ENCODE assay signal across 9 cellular contexts in genomic region chr13:113002206-113002821, GRCh38. TPM values are rescaled to one million over a fixed set of nuclear protein-coding genes. Genes with fewer than 3 reads are reported as not detected.
DNase-seq lines count a peak whose midpoint lies in the region; ATAC-seq and TF ChIP-seq lines count a peak whose summit lies in the region.
"Had no signal": no experiment of that assay in that cellular context is flagged by ENCODE, and none has a peak within 500 bp of the region (broad histone marks: within the 10 kb centered on the region; RNA-seq: fewer than 3 reads in every experiment).

No MANE protein-coding gene starts in this region.

- ATAC-seq in left lung (peak; percentile 62), GM19023 (IDR thresholded peaks at IDR 0.05; ENCODE audit: unreplicated experiment) (no peak)

- H2AFZ ChIP-seq in Karpas-422 (ENCODE audit: low read length), result no peak overlapping the region

- TF ChIP-seq CTCF in AG09309 (IDR thresholded peaks at IDR 0.05; ENCODE audit: control insufficient read depth, insufficient read depth, low read depth, low read length, missing control alignments) (peak; percentile 23), left lung (IDR thresholded peaks at IDR 0.05) (no peak), GM10266 (IDR thresholded peaks at IDR 0.05; ENCODE audit: control insufficient read depth, insufficient read depth, low read depth, missing control alignments) (no peak)

- H3K9me2 ChIP-seq in Karpas-422 (replicated peaks; ENCODE audit: insufficient read depth, low read length), result no peaks in the 10 kb centered on the region

- H3K4me1 ChIP-seq in left lung (peaks cover 0 to 9% of the 10 kb centered on the region in 2 donors), Karpas-422 (ENCODE audit: low read length) (no peaks in the 10 kb centered on the region)
- H3K4me1 ChIP-seq: SJSA1 had no signal

- DNase-seq in AG09309 (ENCODE audit: low read depth), result no peak
- peak; percentile 37 for DNase-seq in LHCN-M2 (ENCODE audit: low read depth)
- peak; percentile 86 for DNase-seq in SK-N-DZ (ENCODE audit: low spot score)
- DNase-seq in left lung, result no peak
- no peak for DNase-seq in ureter (ENCODE audit: low spot score)
- DNase-seq in Karpas-422, result no peak
- DNase-seq in GM10266 (ENCODE audit: extremely low spot score), result no peak

- no peak overlapping the region for H3K9ac ChIP-seq in Karpas-422 (ENCODE audit: low read length)

- H3K36me3 ChIP-seq in left lung, result no peaks in the 10 kb centered on the region
- H3K36me3 ChIP-seq in Karpas-422 (ENCODE audit: insufficient read depth, low read length), result no peaks in the 10 kb centered on the region
- H3K36me3 ChIP-seq: SJSA1 had no signal

- intact Hi-C loops in left lung (cut with DNase I), result no loop called here

- H3K4me3 ChIP-seq in AG09309 (ENCODE audit: control insufficient read depth, low read depth, low read length) (no peak overlapping the region), left lung (peak overlapping the region; percentile 10 to 19), Karpas-422 (ENCODE audit: low read length) (no peak overlapping the region)
- H3K4me3 ChIP-seq: SJSA1 had no signal

- H3K9me3 ChIP-seq in left lung (no peaks in the 10 kb centered on the region), Karpas-422 (ENCODE audit: low read length) (no peaks in the 10 kb centered on the region)
- H3K9me3 ChIP-seq: SJSA1 had no signal

- H3K27ac ChIP-seq in left lung, result no peak overlapping the region
- no peak overlapping the region for H3K27ac ChIP-seq in Karpas-422 (ENCODE audit: low read length)
- H3K27ac ChIP-seq: SJSA1 had no signal

- no peaks in the 10 kb centered on the region for H4K20me1 ChIP-seq in Karpas-422 (ENCODE audit: insufficient read depth, low read depth, low read length)

- H3K27me3 ChIP-seq in left lung, result peaks cover 6 to 23% of the 10 kb centered on the region in 2 donors
- no peaks in the 10 kb centered on the region for H3K27me3 ChIP-seq in Karpas-422 (ENCODE audit: low read length)

- no peak overlapping the region for H3K4me2 ChIP-seq in Karpas-422 (ENCODE audit: low read depth, low read length, poor library complexity, severe bottlenecking)

- no peaks in the 10 kb centered on the region for H3K79me2 ChIP-seq in Karpas-422 (ENCODE audit: low read length)

RNA-seq across cellular contexts. Expression of gene MCF2L, which starts 33.3 kb away (rescaled TPM):
- 10.9 and 14.5 TPM in 2 replicates for total RNA-seq in LHCN-M2 (2014; rRNA removed)
- polyA plus RNA-seq in LHCN-M2 (2012), result 26.4 TPM
- polyA plus RNA-seq in SK-N-DZ (2014; cell fraction: cytosol; rRNA removed), result 17.2 and 22.4 TPM in 2 replicates
- polyA plus RNA-seq in SK-N-DZ (2014; cell fraction: nucleus; rRNA removed), result 60.9 and 65.9 TPM in 2 replicates
- 10 to 100 TPM; 36.0 to 38.9 TPM for total RNA-seq in left lung
- 115 TPM for total RNA-seq in ureter
- total RNA-seq in Karpas-422 (2014; rRNA removed; shearing (Covaris generic); ENCODE audit: low replicate concordance), result not detected in 2 replicates

Comparison
In these comparisons a context has a peak if more than half of its experiments do, and no peak if none do; other contexts are left out.
1. DNase-seq: peak in LHCN-M2 (single experiment) and SK-N-DZ (single experiment); none in AG09309 (single experiment), left lung (0 of 2), ureter (single experiment), Karpas-422 (single experiment) and GM10266 (single experiment).
2. H3K4me3 ChIP-seq: peak in left lung (2 of 2); none in AG09309 (single experiment) and Karpas-422 (single experiment).
3. RNA of gene MCF2L, which starts 33.3 kb away (total RNA-seq): 115 TPM in ureter (single experiment), 36.0 to 38.9 TPM in left lung and 10.9 to 14.5 TPM in LHCN-M2; not detected in Karpas-422; every median in the first group is over 10 times any median in the second.